ENCODE assay signal across 3 cellular contexts in the genomic region with DNA sequence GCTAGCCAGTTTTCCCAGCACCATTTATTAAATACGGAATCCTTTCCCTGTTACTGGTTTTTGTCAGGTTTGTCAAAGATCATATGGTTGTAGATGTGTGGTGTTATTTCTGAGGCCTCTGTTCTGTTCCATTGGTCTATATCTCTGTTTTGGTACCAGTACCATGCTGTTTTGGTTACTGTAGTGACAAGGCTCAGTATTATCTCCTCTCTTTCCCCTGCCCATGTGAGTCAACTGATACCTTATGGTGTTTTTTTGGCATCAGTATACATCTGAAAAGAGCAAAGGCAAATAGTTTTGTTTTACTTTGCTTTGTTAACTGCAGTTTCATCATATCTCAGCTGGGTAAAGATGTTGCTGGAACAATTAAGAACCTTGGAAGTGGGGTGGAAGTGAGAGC. TPM values are rescaled to one million over a fixed set of nuclear protein-coding genes. Genes with fewer than 3 reads are reported as not detected.
"Had no signal": no experiment of that assay in that cellular context is flagged by ENCODE, and none has a peak within 500 bp of the region (broad histone marks: within the 10 kb centered on the region; RNA-seq: fewer than 3 reads in every experiment).

No MANE protein-coding gene starts in this region.

RNA-seq across cellular contexts. Expression of a gene that starts 41.3 kb away (rescaled TPM):
- total RNA-seq: GM23248, HFFc6 had no signal
- polyA plus RNA-seq: GM23248, IgD-negative memory B cell had no signal
